In the genomic region with DNA sequence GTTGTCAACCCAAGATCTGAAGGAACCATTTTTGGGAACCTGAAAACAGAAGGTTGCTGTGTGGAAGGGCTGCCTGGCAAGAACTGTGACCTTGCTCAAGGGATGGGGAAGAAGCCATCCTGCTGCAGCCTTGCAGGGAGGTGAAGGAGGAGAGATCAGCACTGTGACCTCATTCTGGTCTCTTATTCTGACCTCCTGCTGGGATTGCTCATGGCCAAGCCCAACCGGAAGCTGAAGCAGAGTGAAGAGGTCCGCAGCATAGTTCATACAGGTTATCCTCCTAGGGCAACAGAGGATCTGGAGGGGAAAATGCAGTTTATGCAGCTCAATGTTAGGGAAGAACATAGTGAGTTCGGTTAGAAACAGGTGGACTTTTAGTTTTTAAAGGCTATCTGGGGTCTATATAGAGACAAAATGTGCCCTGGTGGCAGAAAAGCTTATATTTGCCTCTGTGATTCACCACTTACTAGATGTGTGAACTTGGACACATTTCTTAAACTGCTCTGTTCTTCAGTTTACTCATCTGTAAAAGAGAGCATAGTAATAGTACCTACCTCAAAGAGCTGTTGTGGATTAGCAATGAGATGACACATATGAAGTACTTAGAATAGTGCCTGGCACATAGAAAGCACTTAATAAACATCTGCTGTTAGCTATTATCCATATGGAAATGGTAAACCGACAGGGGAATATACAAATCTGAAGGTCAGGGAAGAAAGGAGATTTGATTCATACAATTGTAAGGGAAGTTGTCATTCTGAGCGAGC, we compare ENCODE assay signal across 1 cellular context.
TF ChIP-seq lines count a peak whose summit lies in the region.

No MANE protein-coding gene starts in this region.

TF ChIP-seq in HEK293, 187 proteins besides CTCF, POLR2A, EP300 and RAD21 (continued from another document):
- TF ChIP-seq ZBTB49 (tag by site-specific recombination; IDR thresholded peaks at IDR 0.05; ENCODE audit: low read depth) (no peak), ZNF791 (tag by site-specific recombination; IDR thresholded peaks at IDR 0.05) (no peak), ZNF449 (tag by site-specific recombination; IDR thresholded peaks at IDR 0.05) (peak; percentile 96), ZNF23 (tag by site-specific recombination; IDR thresholded peaks at IDR 0.05; ENCODE audit: borderline replicate concordance) (no peak), ZNF658 (tag by site-specific recombination; IDR thresholded peaks at IDR 0.05) (no peak)
- TF ChIP-seq, protein P1, sequence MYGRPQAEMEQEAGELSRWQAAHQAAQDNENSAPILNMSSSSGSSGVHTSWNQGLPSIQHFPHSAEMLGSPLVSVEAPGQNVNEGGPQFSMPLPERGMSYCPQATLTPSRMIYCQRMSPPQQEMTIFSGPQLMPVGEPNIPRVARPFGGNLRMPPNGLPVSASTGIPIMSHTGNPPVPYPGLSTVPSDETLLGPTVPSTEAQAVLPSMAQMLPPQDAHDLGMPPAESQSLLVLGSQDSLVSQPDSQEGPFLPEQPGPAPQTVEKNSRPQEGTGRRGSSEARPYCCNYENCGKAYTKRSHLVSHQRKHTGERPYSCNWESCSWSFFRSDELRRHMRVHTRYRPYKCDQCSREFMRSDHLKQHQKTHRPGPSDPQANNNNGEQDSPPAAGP (tag by site-specific recombination; IDR thresholded peaks at IDR 0.05) = no peak
